ENCODE assay signal across 8 cellular contexts in genomic region chr2:179263460-179264237, GRCh38. TPM values are rescaled to one million over a fixed set of nuclear protein-coding genes. Genes with fewer than 3 reads are reported as not detected.
DNase-seq lines count a peak whose midpoint lies in the region; ATAC-seq and TF ChIP-seq lines count a peak whose summit lies in the region.

No MANE protein-coding gene starts in this region.

- peaks cover 8% of the 10 kb centered on the region; the same call in 1 of the 2 replicates for H3K36me3 ChIP-seq in BLaER1
- no peaks in the 10 kb centered on the region for H3K36me3 ChIP-seq in neutrophil

- peak overlapping the region; percentile 89 for H3K27ac ChIP-seq in BLaER1
- peak overlapping the region; percentile 77 for H3K27ac ChIP-seq in neutrophil

- H3K4me1 Mint-ChIP-seq in activated naive CD8-positive, alpha-beta T cell treated with anti-CD3 and anti-CD28 coated beads for 36 hours = peaks cover 5% of the 10 kb centered on the region

- intact Hi-C loops in Right ventricle myocardium inferior (cut with DNase I) = loop anchor here (5.0 kb wide), 1 partner anchor 41 kb away; no protein-coding TSS in a partner anchor

- H3K4me1 ChIP-seq in BLaER1 (peaks cover 20% of the 10 kb centered on the region), neutrophil (ENCODE audit: control insufficient read depth in 1 of 2, insufficient read depth in 1 of 2, low read depth in 1 of 2, low read length in 1 of 2) (peaks cover 19 to 21% of the 10 kb centered on the region in 2 experiments)

- TF ChIP-seq CTCF in neutrophil (IDR thresholded peaks at IDR 0.05) = no peak

- peaks cover 32% of the 10 kb centered on the region; the same call in 1 of the 2 replicates for H4K20me1 ChIP-seq in BLaER1

- peak overlapping the region; percentile 51 for H3K27ac Mint-ChIP-seq in activated naive CD8-positive, alpha-beta T cell treated with anti-CD3 and anti-CD28 coated beads for 36 hours

- H3K4me3 Mint-ChIP-seq in activated naive CD8-positive, alpha-beta T cell treated with anti-CD3 and anti-CD28 coated beads for 36 hours = peak overlapping the region; percentile 82

- H3K9me3 Mint-ChIP-seq in activated naive CD8-positive, alpha-beta T cell treated with anti-CD3 and anti-CD28 coated beads for 36 hours = no peaks in the 10 kb centered on the region

- H3K4me3 ChIP-seq in BLaER1 = peak overlapping the region; percentile 82
- peak overlapping the region; percentile 70 to 77 for H3K4me3 ChIP-seq in neutrophil (ENCODE audit: low read depth in 1 of 2, low read length in 1 of 2)

- peak overlapping the region; percentile 93 for H3K9ac ChIP-seq in BLaER1

- peak overlapping the region; percentile 83 for H3K4me2 ChIP-seq in BLaER1

- peaks cover 2% of the 10 kb centered on the region for H3K36me3 Mint-ChIP-seq in activated naive CD8-positive, alpha-beta T cell treated with anti-CD3 and anti-CD28 coated beads for 36 hours

- ATAC-seq in GM18907 (IDR thresholded peaks at IDR 0.05; ENCODE audit: unreplicated experiment) = peak; percentile 29
- peak; percentile 21 for ATAC-seq in HG03103 (IDR thresholded peaks at IDR 0.05; ENCODE audit: low read depth, unreplicated experiment)
- ATAC-seq in Right ventricle myocardium inferior = peak; percentile 48

- H3K9me3 ChIP-seq in BLaER1 = peaks cover 9% of the 10 kb centered on the region; the same call in 1 of the 2 replicates
- no peaks in the 10 kb centered on the region for H3K9me3 ChIP-seq in neutrophil

- peaks cover 44% of the 10 kb centered on the region for H3K27me3 Mint-ChIP-seq in activated naive CD8-positive, alpha-beta T cell treated with anti-CD3 and anti-CD28 coated beads for 36 hours

- peak; percentile 78 for DNase-seq in NCI-H748 (lab: John Stamatoyannopoulos, UW; ENCODE audit: unreplicated experiment)
- peak; percentile 14 for DNase-seq in activated naive CD8-positive, alpha-beta T cell treated with anti-CD3 and anti-CD28 coated beads for 36 hours
- peak; percentile 82 for DNase-seq in Right ventricle myocardium inferior (ENCODE audit: missing footprints)
- no peak for DNase-seq in AML-193 (lab: John Stamatoyannopoulos, UW)

- no peaks in the 10 kb centered on the region for H3K27me3 ChIP-seq in BLaER1
- H3K27me3 ChIP-seq in neutrophil = no peaks in the 10 kb centered on the region

RNA-seq across cellular contexts. Expression of gene SESTD1, which starts 1.0 kb away (rescaled TPM):
- total RNA-seq in activated naive CD8-positive, alpha-beta T cell treated with anti-CD3 and anti-CD28 coated beads for 36 hours = 1 to 10 TPM; 4.4 to 5.7 TPM
- total RNA-seq in Right ventricle myocardium inferior = 40.5 TPM

Comparison
In these comparisons a context has a peak if more than half of its experiments do, and no peak if none do; other contexts are left out.
1. DNase-seq: peak in NCI-H748 (single experiment), activated naive CD8-positive, alpha-beta T cell treated with anti-CD3 and anti-CD28 coated beads for 36 hours (single experiment) and Right ventricle myocardium inferior (single experiment); none in AML-193 (0 of 2).
2. Peak in every context shown above with its lines, with median percentiles within 50 percentile points of each other: ATAC-seq.